ENCODE assay signal across 7 cellular contexts in the genomic region with DNA sequence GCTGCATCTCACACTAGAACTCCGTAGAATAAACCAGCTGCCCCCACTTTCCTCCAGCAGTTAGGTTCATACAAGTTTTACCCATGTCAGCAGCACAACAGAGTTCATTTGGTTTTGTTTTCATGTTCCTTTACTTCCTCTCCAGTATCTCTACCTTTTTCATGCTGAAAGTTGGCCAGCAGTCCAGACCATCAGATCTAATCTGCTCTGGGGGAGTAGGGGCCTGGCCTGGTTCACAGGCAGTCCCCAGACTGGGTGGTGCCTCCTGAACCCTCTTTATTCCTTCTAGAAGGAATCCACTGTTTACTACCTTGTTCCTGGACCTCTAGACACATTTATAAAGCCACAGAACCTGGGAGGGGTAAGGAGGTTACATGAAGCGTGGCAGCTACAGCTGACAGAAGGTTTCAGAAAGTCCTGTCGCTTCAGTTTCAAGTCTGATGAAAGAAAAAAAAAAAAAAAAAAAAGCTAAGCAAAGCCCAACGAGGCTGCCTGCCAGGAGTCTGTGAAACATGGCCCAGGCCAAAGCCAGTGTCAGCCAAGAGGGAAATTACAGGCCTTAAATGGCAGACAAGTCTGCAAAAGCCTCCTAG.
DNase-seq lines count a peak whose midpoint lies in the region; ATAC-seq lines count a peak whose summit lies in the region.

No MANE protein-coding gene starts in this region.

- H3K36me3 Mint-ChIP-seq in memory B cell = peaks cover 2% of the 10 kb centered on the region

- ATAC-seq in GM18868 (IDR thresholded peaks at IDR 0.05; ENCODE audit: unreplicated experiment) (peak; percentile 89), HG02642 (IDR thresholded peaks at IDR 0.05; ENCODE audit: poor library complexity, unreplicated experiment) (peak; percentile 86), memory B cell (ENCODE audit: low read depth) (peak; percentile 91)

- peaks cover 3% of the 10 kb centered on the region for H3K9me3 Mint-ChIP-seq in memory B cell

- H3K4me3 Mint-ChIP-seq in memory B cell = peak overlapping the region; percentile 79

- H3K27ac Mint-ChIP-seq in memory B cell = peak overlapping the region; percentile 95

- no peaks in the 10 kb centered on the region for H3K27me3 Mint-ChIP-seq in memory B cell

- DNase-seq in NCI-H2196 (lab: John Stamatoyannopoulos, UW; ENCODE audit: unreplicated experiment) = peak; percentile 55
- DNase-seq in cerebellum (ENCODE audit: low spot score) = peak; percentile 46
- peak; percentile 41 to 46 for DNase-seq in memory B cell (ENCODE audit: low spot score in 2 of 2)
- no peak for DNase-seq in NCI-H187 (lab: John Stamatoyannopoulos, UW)

- H3K4me1 Mint-ChIP-seq in memory B cell = peaks cover 49% of the 10 kb centered on the region

- 6% methylated on average over 4 of the region's 4 CpGs for WGBS in urinary bladder

- no peak overlapping the region for H3K4me3 ChIP-seq in urinary bladder (ENCODE audit: low read depth, low read length)

- peaks cover 3% of the 10 kb centered on the region for H3K4me1 ChIP-seq in urinary bladder (ENCODE audit: insufficient read depth)

- peak overlapping the region; percentile 94 for H3K27ac ChIP-seq in urinary bladder (ENCODE audit: low read depth)

- H3K36me3 ChIP-seq in urinary bladder (ENCODE audit: insufficient read depth) = no peaks in the 10 kb centered on the region

Comparison
In these comparisons a context has a peak if more than half of its experiments do, and no peak if none do; other contexts are left out.
1. DNase-seq: peak in NCI-H2196 (single experiment), cerebellum (single experiment) and memory B cell (2 of 2); none in NCI-H187 (0 of 2).
2. Peak in every context shown above with its lines, with median percentiles within 50 percentile points of each other: ATAC-seq.